ENCODE assay signal across 17 cellular contexts in genomic region chr16:66227766-66228530, GRCh38.
DNase-seq lines count a peak whose midpoint lies in the region; ATAC-seq and TF ChIP-seq lines count a peak whose summit lies in the region.
"Had no signal": no experiment of that assay in that cellular context is flagged by ENCODE, and none has a peak within 500 bp of the region (broad histone marks: within the 10 kb centered on the region; RNA-seq: fewer than 3 reads in every experiment).

No MANE protein-coding gene starts in this region.

- no peaks in the 10 kb centered on the region for H3K79me2 ChIP-seq in neural progenitor cell (ENCODE audit: low read depth)

- no peak overlapping the region for H3K4me3 ChIP-seq in neural progenitor cell
- H3K4me3 ChIP-seq: HAP-1, PC-9 had no signal

- intact Hi-C loops in Right ventricle myocardium superior (cut with DNase I), result no loop called here

- H3F3A ChIP-seq in neural progenitor cell (ENCODE audit: low read depth), result no peaks in the 10 kb centered on the region

- H4K20me1 ChIP-seq in neural progenitor cell (ENCODE audit: low read depth), result no peaks in the 10 kb centered on the region

- H3K36me3 ChIP-seq in neural progenitor cell, result no peaks in the 10 kb centered on the region
- H3K36me3 ChIP-seq: HAP-1 had no signal

- no peak overlapping the region for H3K9ac ChIP-seq in neural progenitor cell

- H3K27me3 Mint-ChIP-seq in brain (peaks cover 7% of the 10 kb centered on the region), neural progenitor cell (ENCODE audit: insufficient read depth, low read depth) (peaks cover 16% of the 10 kb centered on the region)

- H3K4me3 Mint-ChIP-seq in brain (no peak overlapping the region), neural progenitor cell (peak overlapping the region; percentile 48)

- H2AFZ ChIP-seq in neural progenitor cell (replicated peaks), result no peak overlapping the region
- H2AFZ ChIP-seq: PC-9 had no signal

- no peak for ATAC-seq in foreskin keratinocyte
- no peak for ATAC-seq in HG03565 (IDR thresholded peaks at IDR 0.05; ENCODE audit: unreplicated experiment)
- no peak for ATAC-seq in Right ventricle myocardium superior (ENCODE audit: poor library complexity)

- TF ChIP-seq CTCF in brain (conservative IDR thresholded peaks at IDR 0.05), result no peak
- no peak for TF ChIP-seq CTCF in neural progenitor cell (IDR thresholded peaks at IDR 0.05)
- TF ChIP-seq CTCF in foreskin keratinocyte (conservative IDR thresholded peaks at IDR 0.05), result no peak

- H3K27ac Mint-ChIP-seq in brain (peak overlapping the region in 3 of 5 experiments; percentile 54 to 80 (median 60)), neural progenitor cell (peak overlapping the region; percentile 33)

- H3K9me3 Mint-ChIP-seq in brain, result peaks cover 0 to 6% (median 0%) of the 10 kb centered on the region in 5 experiments
- H3K9me3 Mint-ChIP-seq in neural progenitor cell, result peaks cover 5% of the 10 kb centered on the region

- H3K27me3 ChIP-seq in neural progenitor cell, result no peaks in the 10 kb centered on the region
- peaks cover 6% of the 10 kb centered on the region for H3K27me3 ChIP-seq in foreskin keratinocyte

- H3K4me1 Mint-ChIP-seq in brain, result peaks cover 57% of the 10 kb centered on the region
- H3K4me1 Mint-ChIP-seq in neural progenitor cell, result peaks cover 45% of the 10 kb centered on the region

- DNase-seq in NCI-H524 (lab: John Stamatoyannopoulos, UW) (peak; percentile 71 to 89), neural progenitor cell (ENCODE audit: low spot score) (no peak), foreskin keratinocyte (no peak), NCI-H1048 (lab: John Stamatoyannopoulos, UW) (no peak), Right ventricle myocardium superior (no peak)
- DNase-seq: ACHN, DMS153, GDM1, MM.1S, NCI-H1092 treated with DMSO at 0.1 percent for 48 hours, NCI-H2081, NCI-H2171 treated with DMSO at 0.1 percent for 48 hours, NCI-H446, PC-9 had no signal

- H3K4me1 ChIP-seq in neural progenitor cell (peaks cover 16% of the 10 kb centered on the region), foreskin keratinocyte (no peaks in the 10 kb centered on the region)
- H3K4me1 ChIP-seq: HAP-1 had no signal

- H3K27ac ChIP-seq in neural progenitor cell (no peak overlapping the region), foreskin keratinocyte (no peak overlapping the region)
- H3K27ac ChIP-seq: PC-9 had no signal

- H3K36me3 Mint-ChIP-seq in brain (no peaks in the 10 kb centered on the region), neural progenitor cell (no peaks in the 10 kb centered on the region)

- H3K9me3 ChIP-seq in neural progenitor cell (ENCODE audit: low read depth), result no peaks in the 10 kb centered on the region
- H3K9me3 ChIP-seq: HAP-1 had no signal

- H3K4me2 ChIP-seq in neural progenitor cell, result no peak overlapping the region
- H3K4me2 ChIP-seq: PC-9 had no signal

Comparison
In these comparisons a context has a peak if more than half of its experiments do, and no peak if none do; other contexts are left out.
1. DNase-seq: peak in NCI-H524 (2 of 2); none in neural progenitor cell (single experiment), foreskin keratinocyte (0 of 2), NCI-H1048 (single experiment) and Right ventricle myocardium superior (single experiment).